ENCODE assay signal across 7 cellular contexts in genomic region chr17:60134396-60135159, GRCh38. TPM values are rescaled to one million over a fixed set of nuclear protein-coding genes. Genes with fewer than 3 reads are reported as not detected.
DNase-seq lines count a peak whose midpoint lies in the region; ATAC-seq, FAIRE-seq and TF ChIP-seq lines count a peak whose summit lies in the region.

No MANE protein-coding gene starts in this region.

- ATAC-seq in heart left ventricle = peak; percentile 38 to 84 (median 44)

- H3K36me3 Mint-ChIP-seq in activated naive CD4-positive, alpha-beta T cell treated with anti-CD3 and anti-CD28 coated beads, Interleukin-2, amount 50 U/mL, for 24 hours = peaks cover 2% of the 10 kb centered on the region

- peak overlapping the region; percentile 51 for H3K9ac ChIP-seq in HUES64 (ENCODE audit: low read depth, low read length)

- intact Hi-C loops in heart left ventricle (cut with DNase I) = loop anchor here in 1 of 10 donors (10.0 kb wide), 1 partner anchor 300 kb away; no protein-coding TSS in a partner anchor

- H3K36me3 ChIP-seq in HUES64 (ENCODE audit: insufficient read depth, low read length) = peaks cover 5% of the 10 kb centered on the region; the same call in 1 of the 2 replicates
- H3K36me3 ChIP-seq in heart left ventricle = peaks cover 0 to 14% (median 0%) of the 10 kb centered on the region in 9 donors

- TF ChIP-seq CTCF in heart left ventricle (IDR thresholded peaks at IDR 0.05) (no peak), GM10248 (IDR thresholded peaks at IDR 0.05; ENCODE audit: control extremely low read depth, extremely low read depth, low read depth, missing control alignments) (no peak)

- H3K4me1 Mint-ChIP-seq in activated naive CD4-positive, alpha-beta T cell treated with anti-CD3 and anti-CD28 coated beads, Interleukin-2, amount 50 U/mL, for 24 hours = peaks cover 29% of the 10 kb centered on the region

- H3K4me1 ChIP-seq in HUES64 (ENCODE audit: insufficient read depth, low read length) = no peaks in the 10 kb centered on the region; the same call in 1 of the 2 replicates
- H3K4me1 ChIP-seq in heart left ventricle = peaks cover 0 to 37% (median 17%) of the 10 kb centered on the region in 12 donors

- CTCF ChIA-PET in GM10248 (lab: Yijun Ruan, JAX) = no interaction called here

- H3K27ac ChIP-seq in HUES64 (ENCODE audit: low read depth, low read length) (no peak overlapping the region), heart left ventricle (peak overlapping the region; percentile 62 to 97 (median 88))

- H3K27me3 Mint-ChIP-seq in activated naive CD4-positive, alpha-beta T cell treated with anti-CD3 and anti-CD28 coated beads, Interleukin-2, amount 50 U/mL, for 24 hours = peaks cover 5% of the 10 kb centered on the region

- H3K4me3 ChIP-seq in HUES64 (ENCODE audit: low read length) (peak overlapping the region; percentile 74), heart left ventricle (peak overlapping the region; percentile 47 to 99 (median 71))

- H3K9me3 ChIP-seq in HUES64 (ENCODE audit: insufficient read depth, low read depth, low read length) (no peaks in the 10 kb centered on the region), heart left ventricle (no peaks in the 10 kb centered on the region)

- no peaks in the 10 kb centered on the region for H3K9me3 Mint-ChIP-seq in activated naive CD4-positive, alpha-beta T cell treated with anti-CD3 and anti-CD28 coated beads, Interleukin-2, amount 50 U/mL, for 24 hours

- peak overlapping the region; percentile 92 for H3K4me3 Mint-ChIP-seq in activated naive CD4-positive, alpha-beta T cell treated with anti-CD3 and anti-CD28 coated beads, Interleukin-2, amount 50 U/mL, for 24 hours

- H3K27ac Mint-ChIP-seq in activated naive CD4-positive, alpha-beta T cell treated with anti-CD3 and anti-CD28 coated beads, Interleukin-2, amount 50 U/mL, for 24 hours = peak overlapping the region; percentile 8

- DNase-seq in GM12892 (ENCODE audit: insufficient read length) (no peak), heart left ventricle (peak in 2 of 5 donors; percentile 36 to 59), pulmonary artery endothelial cell (ENCODE audit: low read depth, low spot score) (peak; percentile 43), GM19238 (ENCODE audit: insufficient read length, low spot score) (no peak), GM10248 (ENCODE audit: extremely low spot score) (no peak)

- peak; percentile 21 for FAIRE-seq in GM12892 (lab: Jason Lieb, UNC)

- POLR2A ChIA-PET in GM10248 (lab: Yijun Ruan, JAX) = no interaction called here

- WGBS in HUES64 = 19% methylated on average over 13 of the region's 16 CpGs
- WGBS in heart left ventricle, 4 donors = 5 to 7% (median 6%) methylated on average over 16 of the region's 16 CpGs

- TF ChIP-seq POLR2A in GM12892 (IDR thresholded peaks at IDR 0.05; ENCODE audit: low read depth, low read length) = no peak
- no peak for TF ChIP-seq POLR2A in heart left ventricle (IDR thresholded peaks at IDR 0.05)

- H3K27me3 ChIP-seq in HUES64 (ENCODE audit: insufficient read depth, low read length) (peaks cover 53% of the 10 kb centered on the region), heart left ventricle (peaks cover 4 to 24% (median 15%) of the 10 kb centered on the region in 9 donors)

RNA-seq across cellular contexts. Expression of gene CA4, which starts 15.2 kb away (rescaled TPM):
- not detected for polyA plus RNA-seq in GM12892 (2012; ENCODE audit: missing spikeins)
- 2.4 TPM for polyA plus RNA-seq in HUES64 (2013, experiment 1 of 2)
- 5.1 TPM for polyA plus RNA-seq in HUES64 (2013, experiment 2 of 2)
- total RNA-seq in heart left ventricle (10 to 100 TPM; 12.4 to 20.4 (median 17.1) TPM), pulmonary artery endothelial cell (0.20 TPM in 1 of 2 replicates, not detected in the other)
- 10 to 100 TPM; 21.0 to 54.0 TPM for polyA plus RNA-seq in heart left ventricle

RNA-seq across cellular contexts. Expression of gene HEATR6, which starts 55.9 kb away (rescaled TPM):
- 7.3 TPM for polyA plus RNA-seq in GM12892 (2012; ENCODE audit: missing spikeins)
- polyA plus RNA-seq in HUES64 (2013, experiment 1 of 2) = 15.6 TPM
- 16.4 TPM for polyA plus RNA-seq in HUES64 (2013, experiment 2 of 2)
- total RNA-seq in heart left ventricle = 10 to 100 TPM in 8 of 9 donors, 1 to 10 TPM in 1; 9.3 to 17.8 (median 12.4) TPM
- 1 to 10 TPM; 5.7 to 8.7 TPM for polyA plus RNA-seq in heart left ventricle
- total RNA-seq in pulmonary artery endothelial cell = 9.4 and 10.2 TPM in 2 replicates

Comparison
In these comparisons a context has a peak if more than half of its experiments do, and no peak if none do; other contexts are left out.
1. RNA of gene CA4, which starts 15.2 kb away (total RNA-seq): 12.4 to 20.4 TPM in heart left ventricle; 0.20 TPM in pulmonary artery endothelial cell; every median in the first group is over 10 times any median in the second.